In genomic region chr18:7600528-7601248, GRCh38 we compare ENCODE assay signal across 27 cellular contexts. TPM values are rescaled to one million over a fixed set of nuclear protein-coding genes. Genes with fewer than 3 reads are reported as not detected.
A peak's percentile ranks its signal among the peaks of the same experiment; 100 is the strongest.
DNase-seq lines count a peak whose midpoint lies in the region; ATAC-seq, FAIRE-seq and TF ChIP-seq lines count a peak whose summit lies in the region.
"Had no signal": no experiment of that assay in that cellular context is flagged by ENCODE, and none has a peak within 500 bp of the region (broad histone marks: within the 10 kb centered on the region; RNA-seq: fewer than 3 reads in every experiment).

No MANE protein-coding gene starts in this region.

- no peak overlapping the region for H3K4me3 Mint-ChIP-seq in stimulated activated memory B cell treated with anti-CD40 and anti-IgM and Interleukin-4, amounts not matched to agents 10 μg/mL and 1 μg/mL and 100 μg/mL, for 72 hours
- H3K4me3 Mint-ChIP-seq: activated CD4-positive, alpha-beta T cell treated with anti-CD3 and anti-CD28 coated beads for 36 hours; CD8-positive, alpha-beta T cell; T-cell had no signal

- no peak overlapping the region for H3K27ac Mint-ChIP-seq in stimulated activated memory B cell treated with anti-CD40 and anti-IgM and Interleukin-4, amounts not matched to agents 10 μg/mL and 1 μg/mL and 100 μg/mL, for 72 hours
- H3K27ac Mint-ChIP-seq: activated CD4-positive, alpha-beta T cell treated with anti-CD3 and anti-CD28 coated beads for 36 hours; CD8-positive, alpha-beta T cell; T-cell had no signal

- intact Hi-C loops in heart left ventricle (cut with DNase I): loop anchor here in 2 of 10 donors (10.0 kb wide), 3 partner anchors 74 to 154 kb away; no protein-coding TSS in a partner anchor
- intact Hi-C loops in cardiac septum (cut with DNase I): no loop called here

- dilution Hi-C loops in keratinocyte (cut with MboI; ENCODE audit: extremely low pct_ligation_motif_present, low sequenced_read_pairs): no loop called here

- peaks cover 12% of the 10 kb centered on the region for H3K79me2 ChIP-seq in keratinocyte (ENCODE audit: control insufficient read depth, insufficient read depth, low read length)

- no peak overlapping the region for H3K9ac ChIP-seq in keratinocyte (ENCODE audit: control insufficient read depth, extremely low read depth, insufficient read depth, low read length)

- WGBS in heart left ventricle, 4 donors: 75 to 88% (median 81%) methylated on average over 9 to 13 of the region's 13 CpGs

- no peak for FAIRE-seq in keratinocyte (lab: Jason Lieb, UNC)
- FAIRE-seq: bronchial epithelial cell, G401.6, small intestine, TTC549 had no signal

- H3K9me1 ChIP-seq in keratinocyte (ENCODE audit: control insufficient read depth, extremely low read depth, insufficient read depth, low read length): no peaks in the 10 kb centered on the region

- H3K27ac ChIP-seq in heart left ventricle (peak overlapping the region in 7 of 12 donors; percentile 0 to 51 (median 16)), keratinocyte (ENCODE audit: control insufficient read depth, insufficient read depth, low read length) (no peak overlapping the region)
- H3K27ac ChIP-seq: HL-60 had no signal

- H4K20me1 ChIP-seq in keratinocyte (ENCODE audit: control insufficient read depth, extremely low read depth, insufficient read depth, low read length): peaks cover 2% of the 10 kb centered on the region

- H3K4me1 Mint-ChIP-seq in stimulated activated memory B cell treated with anti-CD40 and anti-IgM and Interleukin-4, amounts not matched to agents 10 μg/mL and 1 μg/mL and 100 μg/mL, for 72 hours: no peaks in the 10 kb centered on the region
- H3K4me1 Mint-ChIP-seq: activated CD4-positive, alpha-beta T cell treated with anti-CD3 and anti-CD28 coated beads for 36 hours; T-cell had no signal

- H2AFZ ChIP-seq in keratinocyte (ENCODE audit: control insufficient read depth, low read length): no peak overlapping the region

- ATAC-seq in heart left ventricle (peak in 3 of 4 donors; percentile 27 to 62 (median 45)), HG03135 (IDR thresholded peaks at IDR 0.05; ENCODE audit: unreplicated experiment) (no peak)
- ATAC-seq in stimulated activated memory B cell treated with anti-CD40 and anti-IgM and Interleukin-4, amounts not matched to agents 10 μg/mL and 1 μg/mL and 100 μg/mL, for 72 hours: peak; percentile 42
- ATAC-seq: activated CD4-positive, alpha-beta T cell treated with anti-CD3 and anti-CD28 coated beads for 36 hours; CD8-positive, alpha-beta T cell; T-cell had no signal

- H3K9me3 ChIP-seq in heart left ventricle: no peaks in the 10 kb centered on the region
- no peaks in the 10 kb centered on the region for H3K9me3 ChIP-seq in keratinocyte (ENCODE audit: control insufficient read depth, low read depth, low read length)

- H3K9me3 Mint-ChIP-seq in stimulated activated memory B cell treated with anti-CD40 and anti-IgM and Interleukin-4, amounts not matched to agents 10 μg/mL and 1 μg/mL and 100 μg/mL, for 72 hours: no peaks in the 10 kb centered on the region
- H3K9me3 Mint-ChIP-seq: CD8-positive, alpha-beta T cell; T-cell had no signal

- no peak for TF ChIP-seq CTCF in heart left ventricle (IDR thresholded peaks at IDR 0.05)
- TF ChIP-seq CTCF in keratinocyte (optimal IDR thresholded peaks at IDR 0.05 in 1 of 3, IDR thresholded peaks at IDR 0.05 in 1 of 3, conservative IDR thresholded peaks at IDR 0.05 in 1 of 3; ENCODE audit: extremely low read depth in 1 of 3, insufficient read depth in 2 of 3, low read length in 3 of 3): no peak

- no peaks in the 10 kb centered on the region for H3K36me3 Mint-ChIP-seq in stimulated activated memory B cell treated with anti-CD40 and anti-IgM and Interleukin-4, amounts not matched to agents 10 μg/mL and 1 μg/mL and 100 μg/mL, for 72 hours
- H3K36me3 Mint-ChIP-seq: CD8-positive, alpha-beta T cell; T-cell had no signal

- H3K4me3 ChIP-seq in heart left ventricle (no peak overlapping the region), keratinocyte (ENCODE audit: control insufficient read depth in 2 of 3, extremely low read depth in 1 of 3, insufficient read depth in 2 of 3, low read depth in 1 of 3, low read length in 3 of 3) (no peak overlapping the region)

- H3K4me1 ChIP-seq in heart left ventricle: peaks cover 0 to 95% (median 56%) of the 10 kb centered on the region in 12 donors
- no peaks in the 10 kb centered on the region for H3K4me1 ChIP-seq in keratinocyte (ENCODE audit: control insufficient read depth, extremely low read depth, insufficient read depth, low read length)

- H3K27me3 Mint-ChIP-seq in stimulated activated memory B cell treated with anti-CD40 and anti-IgM and Interleukin-4, amounts not matched to agents 10 μg/mL and 1 μg/mL and 100 μg/mL, for 72 hours: no peaks in the 10 kb centered on the region
- H3K27me3 Mint-ChIP-seq: activated CD4-positive, alpha-beta T cell treated with anti-CD3 and anti-CD28 coated beads for 36 hours; T-cell had no signal

- DNase-seq in heart left ventricle (no peak), cardiac septum (ENCODE audit: low spot score) (no peak), UCSD-AML1 (lab: John Stamatoyannopoulos, UW; ENCODE audit: unreplicated experiment) (peak; percentile 23), keratinocyte (ENCODE audit: low read depth, low spot score) (no peak), NCI-H1436 treated with DMSO at 0.1 percent for 48 hours (lab: John Stamatoyannopoulos, UW) (no peak), DMS153 treated with DMSO at 0.1 percent for 48 hours (lab: John Stamatoyannopoulos, UW; ENCODE audit: unreplicated experiment) (no peak)
- DNase-seq: activated CD4-positive, alpha-beta T cell treated with anti-CD3 and anti-CD28 coated beads for 36 hours; activated naive CD4-positive, alpha-beta T cell treated with Interleukin-2 at 50 U/mL for 16 hours; activated T-cell treated with anti-CD3 and anti-CD28 coated beads, Interleukin-2, amount 50 U/mL, for 48 hours; AML-193; amygdala; CD8-positive, alpha-beta T cell; cortex of kidney; DMS53; GOT3; NCI-H1417; NCI-H446; occipital lobe; SHP77 treated with DMSO at 0.1 percent for 48 hours; small intestine; T-cell had no signal

- TF ChIP-seq POLR2A in heart left ventricle (IDR thresholded peaks at IDR 0.05): no peak

- H3K4me2 ChIP-seq in keratinocyte (ENCODE audit: control insufficient read depth, extremely low read depth, insufficient read depth, low read depth, low read length): peak overlapping the region; percentile 22

- H3K27me3 ChIP-seq in heart left ventricle: no peaks in the 10 kb centered on the region
- H3K27me3 ChIP-seq in keratinocyte (ENCODE audit: control insufficient read depth, extremely low read depth, insufficient read depth, low read length): no peaks in the 10 kb centered on the region

- H3K36me3 ChIP-seq in heart left ventricle (no peaks in the 10 kb centered on the region), keratinocyte (ENCODE audit: control insufficient read depth in 2 of 2, extremely low read depth in 1 of 2, insufficient read depth in 2 of 2, low read length in 2 of 2) (no peaks in the 10 kb centered on the region)

RNA-seq across cellular contexts. Expression of gene PTPRM, which starts 33.6 kb away (rescaled TPM):
- total RNA-seq in heart left ventricle: 100 to 1,000 TPM; 103 to 186 (median 132) TPM
- polyA plus RNA-seq in heart left ventricle: 10 to 100 TPM; 93.8 to 98.8 TPM
- total RNA-seq in cardiac septum: 132 TPM
- 42.3 to 90.7 TPM (median 54.5 TPM) in 3 replicates for polyA plus RNA-seq in keratinocyte
- 29.5 TPM for polyA plus RNA-seq in keratinocyte (2011; ENCODE audit: low read depth)
- polyA plus RNA-seq in keratinocyte (2011; cell fraction: cytosol; rRNA removed): 23.8 and 32.1 TPM in 2 replicates
- polyA plus RNA-seq in keratinocyte (2011; cell fraction: nucleus; rRNA removed): 287 and 313 TPM in 2 replicates
- 16.3 and 29.1 TPM in 2 replicates for polyA plus RNA-seq in keratinocyte (2012; ENCODE audit: low replicate concordance)
- polyA minus RNA-seq in keratinocyte: 21.8 to 86.0 TPM (median 76.7 TPM) in 3 replicates
- 22.8 TPM for polyA minus RNA-seq in keratinocyte (2011; cell fraction: cytosol; rRNA and poly(A)+ RNA removed)
- polyA minus RNA-seq in keratinocyte (2011; cell fraction: nucleus; rRNA and poly(A)+ RNA removed): 113 and 244 TPM in 2 replicates
